In the genomic region with DNA sequence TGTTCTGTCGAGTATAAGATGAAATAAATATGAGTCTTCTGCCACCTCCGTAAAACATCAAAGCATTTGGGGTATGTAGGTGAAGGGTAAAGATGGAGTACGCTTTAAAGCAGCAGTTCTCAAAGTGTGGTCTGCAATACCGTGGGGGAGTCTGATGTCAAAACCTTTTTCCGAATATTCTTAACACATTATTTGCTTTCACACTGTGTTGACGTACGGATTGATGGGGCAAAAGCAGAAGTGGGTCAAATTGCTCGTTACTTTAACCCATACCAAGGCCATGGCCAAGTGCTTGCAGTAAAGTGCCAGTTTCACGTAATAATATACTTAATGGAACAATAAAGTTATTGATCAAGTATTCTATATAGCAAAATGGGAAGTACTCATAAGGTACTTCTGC, we compare ENCODE assay signal across 1 cellular context.
TF ChIP-seq lines count a peak whose summit lies in the region.

No MANE protein-coding gene starts in this region.

TF ChIP-seq in K562, 482 proteins besides CTCF, POLR2A, EP300 and RAD21 (continued from another document):
- TF ChIP-seq, protein P1, sequence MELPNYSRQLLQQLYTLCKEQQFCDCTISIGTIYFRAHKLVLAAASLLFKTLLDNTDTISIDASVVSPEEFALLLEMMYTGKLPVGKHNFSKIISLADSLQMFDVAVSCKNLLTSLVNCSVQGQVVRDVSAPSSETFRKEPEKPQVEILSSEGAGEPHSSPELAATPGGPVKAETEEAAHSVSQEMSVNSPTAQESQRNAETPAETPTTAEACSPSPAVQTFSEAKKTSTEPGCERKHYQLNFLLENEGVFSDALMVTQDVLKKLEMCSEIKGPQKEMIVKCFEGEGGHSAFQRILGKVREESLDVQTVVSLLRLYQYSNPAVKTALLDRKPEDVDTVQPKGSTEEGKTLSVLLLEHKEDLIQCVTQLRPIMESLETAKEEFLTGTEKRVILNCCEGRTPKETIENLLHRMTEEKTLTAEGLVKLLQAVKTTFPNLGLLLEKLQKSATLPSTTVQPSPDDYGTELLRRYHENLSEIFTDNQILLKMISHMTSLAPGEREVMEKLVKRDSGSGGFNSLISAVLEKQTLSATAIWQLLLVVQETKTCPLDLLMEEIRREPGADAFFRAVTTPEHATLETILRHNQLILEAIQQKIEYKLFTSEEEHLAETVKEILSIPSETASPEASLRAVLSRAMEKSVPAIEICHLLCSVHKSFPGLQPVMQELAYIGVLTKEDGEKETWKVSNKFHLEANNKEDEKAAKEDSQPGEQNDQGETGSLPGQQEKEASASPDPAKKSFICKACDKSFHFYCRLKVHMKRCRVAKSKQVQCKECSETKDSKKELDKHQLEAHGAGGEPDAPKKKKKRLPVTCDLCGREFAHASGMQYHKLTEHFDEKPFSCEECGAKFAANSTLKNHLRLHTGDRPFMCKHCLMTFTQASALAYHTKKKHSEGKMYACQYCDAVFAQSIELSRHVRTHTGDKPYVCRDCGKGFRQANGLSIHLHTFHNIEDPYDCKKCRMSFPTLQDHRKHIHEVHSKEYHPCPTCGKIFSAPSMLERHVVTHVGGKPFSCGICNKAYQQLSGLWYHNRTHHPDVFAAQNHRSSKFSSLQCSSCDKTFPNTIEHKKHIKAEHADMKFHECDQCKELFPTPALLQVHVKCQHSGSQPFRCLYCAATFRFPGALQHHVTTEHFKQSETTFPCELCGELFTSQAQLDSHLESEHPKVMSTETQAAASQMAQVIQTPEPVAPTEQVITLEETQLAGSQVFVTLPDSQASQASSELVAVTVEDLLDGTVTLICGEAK (IDR thresholded peaks at IDR 0.05): peak; percentile 54; the same call in 1 of the 2 replicates
- TF ChIP-seq, protein P1 (CRISPR knock-in tag; IDR thresholded peaks at IDR 0.05): no peak
- TF ChIP-seq SPI1 (IDR thresholded peaks at IDR 0.05; ENCODE audit: borderline replicate concordance, low read depth, low read length): 0 out of 2 replicates have a peak, but pooled peaks have one; percentile 40
